ENCODE assay signal across 19 cellular contexts in the genomic region with DNA sequence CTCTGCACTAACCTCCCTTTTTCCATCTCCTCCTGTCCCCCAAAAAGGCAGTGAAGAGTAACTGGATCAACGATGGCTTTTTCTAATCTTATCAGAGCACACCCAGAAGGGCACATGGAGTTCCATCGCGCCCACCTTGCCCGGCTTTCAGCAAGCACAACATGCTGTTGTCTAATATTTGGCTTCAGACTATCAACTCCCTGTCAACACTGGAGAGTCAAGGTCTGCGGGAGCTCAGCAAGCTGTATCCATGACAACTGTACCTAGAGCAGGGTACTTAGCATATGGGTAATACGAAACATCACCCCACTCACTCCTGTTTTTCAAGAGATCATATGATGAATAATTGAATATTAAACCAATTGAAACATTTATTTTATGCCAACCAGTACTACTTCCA.
DNase-seq lines count a peak whose midpoint lies in the region; ATAC-seq and TF ChIP-seq lines count a peak whose summit lies in the region.
"Had no signal": no experiment of that assay in that cellular context is flagged by ENCODE, and none has a peak within 500 bp of the region (broad histone marks: within the 10 kb centered on the region; RNA-seq: fewer than 3 reads in every experiment).

No MANE protein-coding gene starts in this region.

- no peak overlapping the region for H2BK120ac ChIP-seq in neuronal stem cell (ENCODE audit: low read depth, low read length)

- no CpG with 5 or more reads among the region's 6 CpGs for WGBS in neuronal stem cell (ENCODE audit: extremely low coverage in 2 of 2, insufficient read length in 2 of 2, insufficient replicate concordance in 1 of 2), 2 donors

- DNase-seq in DMS 273 (lab: John Stamatoyannopoulos, UW; ENCODE audit: unreplicated experiment) (peak; percentile 76), NCI-H1092 treated with DMSO at 0.1 percent for 48 hours (lab: John Stamatoyannopoulos, UW) (peak; percentile 91), NCI-H748 treated with DMSO at 0.1 percent for 48 hours (lab: John Stamatoyannopoulos, UW) (peak; percentile 50), neuronal stem cell (ENCODE audit: low spot score) (no peak), breast epithelium (ENCODE audit: low spot score in 2 of 2) (no peak)
- DNase-seq in activated T-helper 1 cell treated with anti-CD3 and anti-CD28 coated beads, Interleukin-12 subunit alpha, Interleukin-12 subunit beta, Interleukin-2, Interleukin-4 antibody, amounts not matched to agents 30 ng/mL and 10 ng/mL and 1 ng/mL, durations not matched to agents 14 hours and 24 hours and 36 hours (ENCODE audit: low spot score), result no peak
- no peak for DNase-seq in activated T-cell treated with anti-CD3 and anti-CD28 coated beads, Interleukin-2, amount 50 U/mL, for 4 hours
- DNase-seq: activated CD4-positive, alpha-beta T cell treated with anti-CD3 and anti-CD28 coated beads for 1 hour; activated CD8-positive, alpha-beta T cell treated with anti-CD3 and anti-CD28 coated beads, Interleukin-2, amount 10 ng/mL, durations not matched to agents 7 days and 5 days; activated naive CD4-positive, alpha-beta T cell; CD4-positive, CD25-positive, alpha-beta regulatory T cell; NCI-H187 treated with DMSO at 0.1 percent for 48 hours; NCI-H510A; stimulated activated CD4-positive, alpha-beta T cell treated with anti-CD3 and anti-CD28 coated beads, Interleukin-2, amount 100 ng/mL, for 48 hours; stimulated activated naive CD4-positive, alpha-beta T cell; testis had no signal

- H3K4me1 ChIP-seq in iPS-18a (ENCODE audit: control insufficient read depth, low read depth, low read length), result no peaks in the 10 kb centered on the region
- H3K4me1 ChIP-seq in neuronal stem cell (ENCODE audit: control insufficient read depth in 2 of 2, insufficient read depth in 1 of 2, low read depth in 1 of 2, low read length in 2 of 2), result no peaks in the 10 kb centered on the region
- no peaks in the 10 kb centered on the region for H3K4me1 ChIP-seq in breast epithelium
- H3K4me1 ChIP-seq: testis had no signal

- no peaks in the 10 kb centered on the region for H3K9me3 ChIP-seq in iPS-18a (ENCODE audit: control insufficient read depth, low read depth, low read length)
- no peaks in the 10 kb centered on the region for H3K9me3 ChIP-seq in neuronal stem cell (replicated peaks in 1 of 2; ENCODE audit: control insufficient read depth in 2 of 2, insufficient read depth in 1 of 2, low read depth in 1 of 2, low read length in 2 of 2)
- no peaks in the 10 kb centered on the region for H3K9me3 ChIP-seq in breast epithelium
- H3K9me3 ChIP-seq: testis had no signal

- H3K27me3 ChIP-seq in iPS-18a (ENCODE audit: control insufficient read depth, insufficient read depth, low read length) (no peaks in the 10 kb centered on the region), neuronal stem cell (ENCODE audit: control insufficient read depth in 3 of 3, insufficient read depth in 3 of 3, low read depth in 1 of 3, low read length in 3 of 3) (no peaks in the 10 kb centered on the region), breast epithelium (no peaks in the 10 kb centered on the region)
- H3K27me3 ChIP-seq: hepatocyte, testis had no signal

- no peak for ATAC-seq in activated T-cell treated with anti-CD3 and anti-CD28 coated beads, Interleukin-2, amount 50 U/mL, for 4 hours
- ATAC-seq: activated CD8-positive, alpha-beta T cell treated with anti-CD3 and anti-CD28 coated beads, Interleukin-2, amount 10 ng/mL, durations not matched to agents 7 days and 5 days; HCT116 had no signal

- H4K8ac ChIP-seq in neuronal stem cell (ENCODE audit: low read depth, low read length), result no peak overlapping the region

- H3K9me3 Mint-ChIP-seq in activated T-helper 1 cell treated with anti-CD3 and anti-CD28 coated beads, Interleukin-12 subunit alpha, Interleukin-12 subunit beta, Interleukin-2, Interleukin-4 antibody, amounts not matched to agents 30 ng/mL and 10 ng/mL and 1 ng/mL, durations not matched to agents 14 hours and 24 hours and 36 hours, result peaks cover 12% of the 10 kb centered on the region
- no peaks in the 10 kb centered on the region for H3K9me3 Mint-ChIP-seq in activated T-cell treated with anti-CD3 and anti-CD28 coated beads, Interleukin-2, amount 50 U/mL, for 4 hours

- peak overlapping the region; percentile 0 for H3K4me3 ChIP-seq in iPS-18a (ENCODE audit: low read length)
- H3K4me3 ChIP-seq in neuronal stem cell (ENCODE audit: low read length in 2 of 2), result no peak overlapping the region
- H3K4me3 ChIP-seq in breast epithelium, result no peak overlapping the region
- H3K4me3 ChIP-seq: hepatocyte, testis had no signal

- no peak for TF ChIP-seq POLR2A in breast epithelium (IDR thresholded peaks at IDR 0.05)

- intact Hi-C loops in activated T-helper 1 cell treated with anti-CD3 and anti-CD28 coated beads, Interleukin-12 subunit alpha, Interleukin-12 subunit beta, Interleukin-2, Interleukin-4 antibody, amounts not matched to agents 30 ng/mL and 10 ng/mL and 1 ng/mL, durations not matched to agents 14 hours and 24 hours and 36 hours (cut with micrococcal nuclease), result no loop called here
- intact Hi-C loops in breast epithelium (cut with DNase I; ENCODE audit: low total_unique reads), result no loop called here

- H3K23ac ChIP-seq in neuronal stem cell (ENCODE audit: low read depth, low read length, poor library complexity), result no peak overlapping the region

- no peak overlapping the region for H3K4ac ChIP-seq in neuronal stem cell (ENCODE audit: low read length)

- no peak for TF ChIP-seq CTCF in breast epithelium (IDR thresholded peaks at IDR 0.05)

- no peak overlapping the region for H3K27ac Mint-ChIP-seq in activated T-helper 1 cell treated with anti-CD3 and anti-CD28 coated beads, Interleukin-12 subunit alpha, Interleukin-12 subunit beta, Interleukin-2, Interleukin-4 antibody, amounts not matched to agents 30 ng/mL and 10 ng/mL and 1 ng/mL, durations not matched to agents 14 hours and 24 hours and 36 hours
- H3K27ac Mint-ChIP-seq: activated CD8-positive, alpha-beta T cell treated with anti-CD3 and anti-CD28 coated beads, Interleukin-2, amount 10 ng/mL, durations not matched to agents 7 days and 5 days; CD4-positive, CD25-positive, alpha-beta regulatory T cell had no signal

- H2BK5ac ChIP-seq in neuronal stem cell (ENCODE audit: low read length), result no peak overlapping the region

- no peak overlapping the region for H2AK5ac ChIP-seq in neuronal stem cell (ENCODE audit: low read depth, low read length)

- no peaks in the 10 kb centered on the region for H3K27me3 Mint-ChIP-seq in activated T-helper 1 cell treated with anti-CD3 and anti-CD28 coated beads, Interleukin-12 subunit alpha, Interleukin-12 subunit beta, Interleukin-2, Interleukin-4 antibody, amounts not matched to agents 30 ng/mL and 10 ng/mL and 1 ng/mL, durations not matched to agents 14 hours and 24 hours and 36 hours (ENCODE audit: insufficient read depth)
- H3K27me3 Mint-ChIP-seq in activated T-cell treated with anti-CD3 and anti-CD28 coated beads, Interleukin-2, amount 50 U/mL, for 4 hours (ENCODE audit: low read depth), result no peaks in the 10 kb centered on the region
- H3K27me3 Mint-ChIP-seq: CD4-positive, CD25-positive, alpha-beta regulatory T cell had no signal

- H3K79me1 ChIP-seq in neuronal stem cell (ENCODE audit: low read depth, low read length), result no peaks in the 10 kb centered on the region

- H2BK15ac ChIP-seq in neuronal stem cell (ENCODE audit: low read length), result no peak overlapping the region

- no peak overlapping the region for H2BK12ac ChIP-seq in neuronal stem cell (ENCODE audit: low read length)

- H3K36me3 ChIP-seq in iPS-18a (ENCODE audit: control insufficient read depth, low read depth, low read length) (no peaks in the 10 kb centered on the region), neuronal stem cell (replicated peaks in 1 of 2; ENCODE audit: control insufficient read depth in 2 of 2, insufficient read depth in 2 of 2, low read length in 2 of 2) (no peaks in the 10 kb centered on the region), breast epithelium (no peaks in the 10 kb centered on the region)

- no peak overlapping the region for H4K91ac ChIP-seq in neuronal stem cell (ENCODE audit: low read depth, low read length, poor library complexity)

- no peaks in the 10 kb centered on the region for H3K4me1 Mint-ChIP-seq in activated T-helper 1 cell treated with anti-CD3 and anti-CD28 coated beads, Interleukin-12 subunit alpha, Interleukin-12 subunit beta, Interleukin-2, Interleukin-4 antibody, amounts not matched to agents 30 ng/mL and 10 ng/mL and 1 ng/mL, durations not matched to agents 14 hours and 24 hours and 36 hours (ENCODE audit: low read depth)
- no peaks in the 10 kb centered on the region for H3K4me1 Mint-ChIP-seq in activated T-cell treated with anti-CD3 and anti-CD28 coated beads, Interleukin-2, amount 50 U/mL, for 4 hours (ENCODE audit: low read depth)
- H3K4me1 Mint-ChIP-seq: CD4-positive, CD25-positive, alpha-beta regulatory T cell had no signal

- H2AFZ ChIP-seq in neuronal stem cell (ENCODE audit: low read length), result no peak overlapping the region
- H2AFZ ChIP-seq: hepatocyte had no signal

- no peak overlapping the region for H3K27ac ChIP-seq in iPS-18a (ENCODE audit: low read length)
- H3K27ac ChIP-seq in neuronal stem cell (replicated peaks; ENCODE audit: low read length), result no peak overlapping the region
- H3K27ac ChIP-seq in breast epithelium, result no peak overlapping the region
- H3K27ac ChIP-seq: hepatocyte, testis had no signal

- H3K4me2 ChIP-seq in neuronal stem cell (ENCODE audit: insufficient read depth, low read length, poor library complexity, severe bottlenecking), result no peak overlapping the region
- H3K4me2 ChIP-seq: hepatocyte had no signal

- H3K9ac ChIP-seq in iPS-18a (ENCODE audit: low read length), result no peak overlapping the region
- H3K9ac ChIP-seq in neuronal stem cell (ENCODE audit: low read depth, low read length, poor library complexity), result no peak overlapping the region

- H3K14ac ChIP-seq in neuronal stem cell (ENCODE audit: low read length), result no peak overlapping the region

- no peak overlapping the region for H3K4me3 Mint-ChIP-seq in activated T-helper 1 cell treated with anti-CD3 and anti-CD28 coated beads, Interleukin-12 subunit alpha, Interleukin-12 subunit beta, Interleukin-2, Interleukin-4 antibody, amounts not matched to agents 30 ng/mL and 10 ng/mL and 1 ng/mL, durations not matched to agents 14 hours and 24 hours and 36 hours
- H3K4me3 Mint-ChIP-seq in activated T-cell treated with anti-CD3 and anti-CD28 coated beads, Interleukin-2, amount 50 U/mL, for 4 hours, result no peak overlapping the region
- H3K4me3 Mint-ChIP-seq: activated CD8-positive, alpha-beta T cell treated with anti-CD3 and anti-CD28 coated beads, Interleukin-2, amount 10 ng/mL, durations not matched to agents 7 days and 5 days; CD4-positive, CD25-positive, alpha-beta regulatory T cell had no signal

- no peaks in the 10 kb centered on the region for H3K36me3 Mint-ChIP-seq in activated T-helper 1 cell treated with anti-CD3 and anti-CD28 coated beads, Interleukin-12 subunit alpha, Interleukin-12 subunit beta, Interleukin-2, Interleukin-4 antibody, amounts not matched to agents 30 ng/mL and 10 ng/mL and 1 ng/mL, durations not matched to agents 14 hours and 24 hours and 36 hours (ENCODE audit: low read depth)
- H3K36me3 Mint-ChIP-seq in activated T-cell treated with anti-CD3 and anti-CD28 coated beads, Interleukin-2, amount 50 U/mL, for 4 hours (ENCODE audit: insufficient read depth), result no peaks in the 10 kb centered on the region
- H3K36me3 Mint-ChIP-seq: CD4-positive, CD25-positive, alpha-beta regulatory T cell had no signal

- H3K18ac ChIP-seq in neuronal stem cell (ENCODE audit: low read length), result no peak overlapping the region

Comparison
In these comparisons a context has a peak if more than half of its experiments do, and no peak if none do; other contexts are left out.
1. DNase-seq: peak in DMS 273 (single experiment), NCI-H1092 treated with DMSO at 0.1 percent for 48 hours (single experiment) and NCI-H748 treated with DMSO at 0.1 percent for 48 hours (single experiment); none in activated T-helper 1 cell treated with anti-CD3 and anti-CD28 coated beads, Interleukin-12 subunit alpha, Interleukin-12 subunit beta, Interleukin-2, Interleukin-4 antibody, amounts not matched to agents 30 ng/mL and 10 ng/mL and 1 ng/mL, durations not matched to agents 14 hours and 24 hours and 36 hours (single experiment), activated T-cell treated with anti-CD3 and anti-CD28 coated beads, Interleukin-2, amount 50 U/mL, for 4 hours (single experiment), neuronal stem cell (single experiment) and breast epithelium (0 of 2).